8 cellular contexts compared by ENCODE assay signal in genomic region chr6:44245912-44246662, GRCh38. TPM values are rescaled to one million over a fixed set of nuclear protein-coding genes. Genes with fewer than 3 reads are reported as not detected.
A peak's percentile ranks its signal among the peaks of the same experiment; 100 is the strongest.
DNase-seq lines count a peak whose midpoint lies in the region; ATAC-seq lines count a peak whose summit lies in the region.

No MANE protein-coding gene starts in this region.

- H4K20me1 ChIP-seq in BLaER1: peaks cover 41% of the 10 kb centered on the region

- H3K27me3 ChIP-seq in BLaER1: no peaks in the 10 kb centered on the region

- DNase-seq in NCI-H748 (lab: John Stamatoyannopoulos, UW; ENCODE audit: unreplicated experiment) (peak; percentile 91), mesenteric fat pad (ENCODE audit: low spot score) (peak; percentile 97)
- peak; percentile 97 for DNase-seq in activated CD8-positive, alpha-beta memory T cell treated with anti-CD3 and anti-CD28 coated beads for 24 hours
- DNase-seq in effector memory CD8-positive, alpha-beta T cell: peak; percentile 66 to 71 (median 71)
- peak; percentile 85 for DNase-seq in stimulated activated CD8-positive, alpha-beta memory T cell treated with anti-CD3 and anti-CD28 coated beads, Interleukin-15, amount 100 ng/mL, for 24 hours (ENCODE audit: low read depth)

- H3K4me1 Mint-ChIP-seq in effector memory CD8-positive, alpha-beta T cell (ENCODE audit: low read depth in 2 of 2): peaks cover 40 to 42% of the 10 kb centered on the region in 2 donors

- H3K9ac ChIP-seq in BLaER1: peak overlapping the region; percentile 99

- peak overlapping the region; percentile 95 to 100 for H3K4me3 Mint-ChIP-seq in effector memory CD8-positive, alpha-beta T cell

- peaks cover 61% of the 10 kb centered on the region for H3K36me3 Mint-ChIP-seq in effector memory CD8-positive, alpha-beta T cell (ENCODE audit: insufficient read depth)

- no peaks in the 10 kb centered on the region for H3K9me3 Mint-ChIP-seq in effector memory CD8-positive, alpha-beta T cell

- no peaks in the 10 kb centered on the region for H3K27me3 Mint-ChIP-seq in effector memory CD8-positive, alpha-beta T cell

- peak overlapping the region; percentile 71 for H3K4me2 ChIP-seq in BLaER1

- peaks cover 32% of the 10 kb centered on the region for H3K36me3 ChIP-seq in BLaER1

- H3K9me3 ChIP-seq in BLaER1: no peaks in the 10 kb centered on the region

- ATAC-seq in GM19025 (IDR thresholded peaks at IDR 0.05; ENCODE audit: low read depth, unreplicated experiment) (peak; percentile 52), HG03342 (IDR thresholded peaks at IDR 0.05; ENCODE audit: unreplicated experiment) (peak; percentile 30)
- peak; percentile 32 for ATAC-seq in effector memory CD8-positive, alpha-beta T cell (replicated peaks)

- H3K27ac ChIP-seq in BLaER1: peak overlapping the region; percentile 98

- peak overlapping the region; percentile 98 to 100 for H3K27ac Mint-ChIP-seq in effector memory CD8-positive, alpha-beta T cell

- H3K4me1 ChIP-seq in BLaER1: peaks cover 42% of the 10 kb centered on the region

- peak overlapping the region; percentile 95 for H3K4me3 ChIP-seq in BLaER1

RNA-seq across cellular contexts. Expression of gene HSP90AB1, which starts 0.8 kb away (rescaled TPM):
- 630 TPM for total RNA-seq in mesenteric fat pad

RNA-seq across cellular contexts. Expression of gene SLC35B2, which starts 11.2 kb away (rescaled TPM):
- total RNA-seq in mesenteric fat pad: 27.4 TPM

RNA-seq across cellular contexts. Expression of gene NFKBIE, which starts 19.3 kb away (rescaled TPM):
- total RNA-seq in mesenteric fat pad: 6.6 TPM

RNA-seq across cellular contexts. Expression of gene SLC29A1, which starts 22.7 kb away (rescaled TPM):
- total RNA-seq in mesenteric fat pad: 205 TPM

RNA-seq across cellular contexts. Expression of gene TMEM151B, which starts 24.2 kb away (rescaled TPM):
- not detected for total RNA-seq in mesenteric fat pad

Comparison
In these comparisons a context has a peak if more than half of its experiments do, and no peak if none do; other contexts are left out.
1. Peak in every context shown above with its lines: DNase-seq, ATAC-seq, H3K4me3 ChIP-seq and H3K27ac ChIP-seq.